Comparison of ENCODE assay signal across 8 cellular contexts in genomic region chr4:70687821-70688794, GRCh38. TPM values are rescaled to one million over a fixed set of nuclear protein-coding genes. Genes with fewer than 3 reads are reported as not detected.
A peak's percentile ranks its signal among the peaks of the same experiment; 100 is the strongest.
DNase-seq lines count a peak whose midpoint lies in the region; ATAC-seq and TF ChIP-seq lines count a peak whose summit lies in the region.

TSS of gene UTP3 (plus strand) at chr4:70688532. CDS start at chr4:70688678, 146 bp downstream.

- H3K9me3 ChIP-seq in parathyroid adenoma (ENCODE audit: control insufficient read depth, low read length) (no peaks in the 10 kb centered on the region), transverse colon (no peaks in the 10 kb centered on the region)

- H3K4me3 Mint-ChIP-seq in activated naive CD8-positive, alpha-beta T cell treated with anti-CD3 and anti-CD28 coated beads, Interleukin-2, amount 50 U/mL, for 24 hours: peak within 1 kb of the TSS; percentile 100

- ATAC-seq in HG02678 (IDR thresholded peaks at IDR 0.05; ENCODE audit: unreplicated experiment): peak; percentile 89
- peak; percentile 96 for ATAC-seq in activated naive CD8-positive, alpha-beta T cell treated with anti-CD3 and anti-CD28 coated beads, Interleukin-2, amount 50 U/mL, for 24 hours
- peak; percentile 98 for ATAC-seq in Right ventricle myocardium superior (ENCODE audit: poor library complexity)

- peaks cover 34% of the 10 kb centered on the region for H3K36me3 Mint-ChIP-seq in activated naive CD8-positive, alpha-beta T cell treated with anti-CD3 and anti-CD28 coated beads, Interleukin-2, amount 50 U/mL, for 24 hours (ENCODE audit: low read depth)

- TF ChIP-seq CTCF in GM12865 (IDR thresholded peaks at IDR 0.05; ENCODE audit: insufficient read depth, low read depth, low read length, missing control alignments): peak; percentile 97
- TF ChIP-seq CTCF in parathyroid adenoma (IDR thresholded peaks at IDR 0.05): peak; percentile 91
- TF ChIP-seq CTCF in transverse colon (IDR thresholded peaks at IDR 0.05): peak; percentile 85 to 97 (median 96)

- no peaks in the 10 kb centered on the region for H3K79me2 ChIP-seq in parathyroid adenoma

- H3K27me3 ChIP-seq in parathyroid adenoma (ENCODE audit: control insufficient read depth, insufficient read depth, low read length) (no peaks in the 10 kb centered on the region), transverse colon (no peaks in the 10 kb centered on the region)

- H3K4me1 ChIP-seq in parathyroid adenoma (no peaks in the 10 kb centered on the region), transverse colon (peaks cover 17 to 35% (median 31%) of the 10 kb centered on the region in 4 donors)

- DNase-seq in GM12865 (ENCODE audit: low read depth): peak; percentile 98
- DNase-seq in NCI-H128 (lab: John Stamatoyannopoulos, UW; ENCODE audit: unreplicated experiment): peak; percentile 91
- DNase-seq in SW 1271 (lab: John Stamatoyannopoulos, UW): peak; percentile 94 to 95
- DNase-seq in activated naive CD8-positive, alpha-beta T cell treated with anti-CD3 and anti-CD28 coated beads, Interleukin-2, amount 50 U/mL, for 24 hours: peak; percentile 95
- DNase-seq in Right ventricle myocardium superior: peak; percentile 96
- DNase-seq in transverse colon: peak; percentile 96

- H2AFZ ChIP-seq in parathyroid adenoma: peak within 1 kb of the TSS; percentile 99

- TF ChIP-seq EP300 in transverse colon (IDR thresholded peaks at IDR 0.05; ENCODE audit: low read depth): no peak

- H3K36me3 ChIP-seq in parathyroid adenoma (ENCODE audit: control insufficient read depth, insufficient read depth, low read length) (no peaks in the 10 kb centered on the region), transverse colon (no peaks in the 10 kb centered on the region)

- H3K4me2 ChIP-seq in parathyroid adenoma (ENCODE audit: low read length): peak within 1 kb of the TSS; percentile 97

- H3K4me3 ChIP-seq in GM12865 (ENCODE audit: low read depth, low read length): peak within 1 kb of the TSS; percentile 71
- H3K4me3 ChIP-seq in parathyroid adenoma (ENCODE audit: low read depth, low read length): peak within 1 kb of the TSS; percentile 92
- H3K4me3 ChIP-seq in transverse colon: peak within 1 kb of the TSS; percentile 76 to 94 (median 88)

- peaks cover 42% of the 10 kb centered on the region for H3K4me1 Mint-ChIP-seq in activated naive CD8-positive, alpha-beta T cell treated with anti-CD3 and anti-CD28 coated beads, Interleukin-2, amount 50 U/mL, for 24 hours

- intact Hi-C loops in Right ventricle myocardium superior (cut with DNase I) (loop anchor here (2.0 kb wide), 1 partner anchor 17 kb away; no protein-coding TSS in a partner anchor), transverse colon (cut with DNase I; ENCODE audit: low total_unique reads) (loop anchor here (2.0 kb wide), 1 partner anchor 17 kb away; no protein-coding TSS in a partner anchor)

- TF ChIP-seq POLR2A in transverse colon (IDR thresholded peaks at IDR 0.05): peak; percentile 72

- H3K27me3 Mint-ChIP-seq in activated naive CD8-positive, alpha-beta T cell treated with anti-CD3 and anti-CD28 coated beads, Interleukin-2, amount 50 U/mL, for 24 hours: no peaks in the 10 kb centered on the region

- H3K9ac ChIP-seq in parathyroid adenoma: no peak within 1 kb of the TSS

- WGBS in transverse colon (ENCODE audit: low coverage in 1 of 2), 2 donors: 0% methylated on average over 4 to 70 of the region's 70 CpGs

- H3K9me3 Mint-ChIP-seq in activated naive CD8-positive, alpha-beta T cell treated with anti-CD3 and anti-CD28 coated beads, Interleukin-2, amount 50 U/mL, for 24 hours: no peaks in the 10 kb centered on the region

- H3K27ac ChIP-seq in parathyroid adenoma: peak within 1 kb of the TSS; percentile 95
- H3K27ac ChIP-seq in transverse colon: peak within 1 kb of the TSS; percentile 94 to 98 (median 95)

- in situ Hi-C loops in transverse colon (cut with MboI; ENCODE audit: low pct_ligation_motif_present in 1 of 4, low pct_unique_long_range_greater_than_20kb in 1 of 4, low sequenced_read_pairs in 3 of 4): no loop called here

- H3K27ac Mint-ChIP-seq in activated naive CD8-positive, alpha-beta T cell treated with anti-CD3 and anti-CD28 coated beads, Interleukin-2, amount 50 U/mL, for 24 hours: peak within 1 kb of the TSS; percentile 99

RNA-seq across cellular contexts. Expression of gene UTP3, which starts in this region (rescaled TPM):
- total RNA-seq in Right ventricle myocardium superior: 15.0 TPM
- 10 to 100 TPM in 3 of 4 donors, 1 to 10 TPM in 1; 3.7 to 23.1 (median 19.4) TPM for total RNA-seq in transverse colon

Comparison
In these comparisons a context has a peak if more than half of its experiments do, and no peak if none do; other contexts are left out.
1. Peak in every context shown above with its lines: DNase-seq, ATAC-seq, H3K4me3 ChIP-seq and H3K27ac ChIP-seq.